Comparison of ENCODE assay signal across 8 cellular contexts in genomic region chr2:224442092-224442999, GRCh38. TPM values are rescaled to one million over a fixed set of nuclear protein-coding genes. Genes with fewer than 3 reads are reported as not detected.
DNase-seq lines count a peak whose midpoint lies in the region; ATAC-seq and TF ChIP-seq lines count a peak whose summit lies in the region.

No MANE protein-coding gene starts in this region.

- H3K4me3 ChIP-seq in adipocyte (ENCODE audit: low read length) (peak overlapping the region; percentile 84), left lung (peak overlapping the region; percentile 47), urinary bladder (ENCODE audit: low read depth, low read length) (peak overlapping the region; percentile 55)

- CTCF ChIA-PET in GM10248 (lab: Yijun Ruan, JAX) = interaction anchor here (0.6 to 1.8 kb wide), 3 partner anchors 12 to 84 kb away, joined by 3 to 7 read pairs (median 3); no protein-coding TSS in a partner anchor

- 3% methylated on average over 85 of the region's 85 CpGs for WGBS in urinary bladder

- peak; percentile 46 for DNase-seq in GM10248 (ENCODE audit: extremely low spot score)
- DNase-seq in adipocyte (ENCODE audit: low read depth) = peak; percentile 50
- peak; percentile 37 to 81 for DNase-seq in left lung
- DNase-seq in islet precursor cell = no peak
- no peak for DNase-seq in stimulated activated CD8-positive, alpha-beta memory T cell treated with anti-CD3 and anti-CD28 coated beads, Interleukin-4, amount 100 ng/mL, for 48 hours
- DNase-seq in HK-2 (ENCODE audit: unreplicated experiment) = no peak

- peak; percentile 51 for ATAC-seq in HG02798 (IDR thresholded peaks at IDR 0.05; ENCODE audit: poor library complexity, unreplicated experiment)
- ATAC-seq in left lung = peak; percentile 81

- peak overlapping the region; percentile 78 for H3K9ac ChIP-seq in adipocyte (ENCODE audit: low read length)

- H3K27me3 ChIP-seq in adipocyte (replicated peaks; ENCODE audit: control insufficient read depth, insufficient read depth, low read length) = peaks cover 3% of the 10 kb centered on the region
- peaks cover 0 to 14% of the 10 kb centered on the region in 2 donors for H3K27me3 ChIP-seq in left lung

- H3K9me3 ChIP-seq in adipocyte (ENCODE audit: control insufficient read depth, low read length) (no peaks in the 10 kb centered on the region), left lung (no peaks in the 10 kb centered on the region)

- POLR2A ChIA-PET in GM10248 (lab: Yijun Ruan, JAX) = no interaction called here

- TF ChIP-seq CTCF in GM10248 (IDR thresholded peaks at IDR 0.05; ENCODE audit: control extremely low read depth, extremely low read depth, low read depth, missing control alignments) = no peak
- no peak for TF ChIP-seq CTCF in left lung (IDR thresholded peaks at IDR 0.05)

- intact Hi-C loops in left lung (cut with DNase I) = no loop called here

- no peaks in the 10 kb centered on the region for H3K4me1 ChIP-seq in adipocyte (ENCODE audit: control insufficient read depth, insufficient read depth, low read length)
- peaks cover 0 to 12% of the 10 kb centered on the region in 2 donors for H3K4me1 ChIP-seq in left lung
- H3K4me1 ChIP-seq in urinary bladder (ENCODE audit: insufficient read depth) = no peaks in the 10 kb centered on the region

- H3K36me3 ChIP-seq in adipocyte (ENCODE audit: control insufficient read depth, insufficient read depth, low read length, severe bottlenecking) (no peaks in the 10 kb centered on the region), left lung (no peaks in the 10 kb centered on the region), urinary bladder (ENCODE audit: insufficient read depth) (no peaks in the 10 kb centered on the region)

- H3K27ac ChIP-seq in left lung (no peak overlapping the region), urinary bladder (ENCODE audit: low read depth) (no peak overlapping the region)

RNA-seq across cellular contexts. Expression of gene FAM124B, which starts 40.4 kb away (rescaled TPM):
- total RNA-seq in left lung (1 to 10 TPM; 1.8 to 3.0 TPM), urinary bladder (13.1 TPM)
- 4.0 TPM for polyA plus RNA-seq in urinary bladder

Comparison
In these comparisons a context has a peak if more than half of its experiments do, and no peak if none do; other contexts are left out.
1. DNase-seq: peak in GM10248 (single experiment), adipocyte (single experiment) and left lung (2 of 2); none in islet precursor cell (single experiment), stimulated activated CD8-positive, alpha-beta memory T cell treated with anti-CD3 and anti-CD28 coated beads, Interleukin-4, amount 100 ng/mL, for 48 hours (single experiment) and HK-2 (single experiment).
2. Peak in every context shown above with its lines, with median percentiles within 50 percentile points of each other: H3K4me3 ChIP-seq.